In genomic region chr19:45478454-45479238, GRCh38 we compare ENCODE assay signal across 8 cellular contexts. TPM values are rescaled to one million over a fixed set of nuclear protein-coding genes. Genes with fewer than 3 reads are reported as not detected.
A peak's percentile ranks its signal among the peaks of the same experiment; 100 is the strongest.
DNase-seq lines count a peak whose midpoint lies in the region; ATAC-seq and TF ChIP-seq lines count a peak whose summit lies in the region.

No MANE protein-coding gene starts in this region.

- TF ChIP-seq CTCF in AG10803 (conservative IDR thresholded peaks at IDR 0.05; ENCODE audit: low read length), result peak; percentile 96
- TF ChIP-seq CTCF in chondrocyte (IDR thresholded peaks at IDR 0.05), result peak; percentile 80

- H3K4me3 Mint-ChIP-seq in chondrocyte (ENCODE audit: unreplicated experiment), result peak overlapping the region; percentile 78

- DNase-seq in AG10803 (ENCODE audit: low read depth) (peak; percentile 95), NCI-H226 (peak; percentile 85), chondrocyte (ENCODE audit: low spot score) (no peak), kidney tubule cell (ENCODE audit: low spot score) (peak; percentile 94)
- DNase-seq in activated CD4-positive, CD25-positive, alpha-beta regulatory T cell treated with anti-CD3 and anti-CD28 coated beads, Interleukin-2, amount 50 U/mL, for 16 hours (ENCODE audit: low read depth, low spot score), result peak; percentile 81
- peak; percentile 82 to 88 (median 86) for DNase-seq in stimulated activated CD4-positive, alpha-beta T cell treated with anti-CD3 and anti-CD28 coated beads, Interleukin-1b, Interleukin-23, amount 100 ng/mL, for 24 hours (ENCODE audit: low read depth in 4 of 4, low spot score in 1 of 4)

- no peaks in the 10 kb centered on the region for H3K9me3 Mint-ChIP-seq in chondrocyte (ENCODE audit: low read depth)

- H3K4me1 Mint-ChIP-seq in chondrocyte (ENCODE audit: low read depth), result peaks cover 15% of the 10 kb centered on the region

- peaks cover 2% of the 10 kb centered on the region for H3K36me3 Mint-ChIP-seq in chondrocyte (ENCODE audit: low read depth)

- peak overlapping the region; percentile 95 for H3K27ac Mint-ChIP-seq in chondrocyte (ENCODE audit: unreplicated experiment)

- peak overlapping the region; percentile 58 for H3K4me3 ChIP-seq in AG10803 (ENCODE audit: low read length)

- no peaks in the 10 kb centered on the region for H3K27me3 Mint-ChIP-seq in chondrocyte (ENCODE audit: low read depth)

- ATAC-seq in GM18909 (IDR thresholded peaks at IDR 0.05; ENCODE audit: poor library complexity, unreplicated experiment), result peak; percentile 77
- peak; percentile 83 for ATAC-seq in HG03175 (IDR thresholded peaks at IDR 0.05; ENCODE audit: unreplicated experiment)

RNA-seq across cellular contexts. Expression of gene FOSB, which starts 10.8 kb away (rescaled TPM):
- 25.5 to 50.9 TPM (median 43.8 TPM) in 3 replicates for total RNA-seq in chondrocyte

RNA-seq across cellular contexts. Expression of gene RTN2, which starts 18.2 kb away (rescaled TPM):
- total RNA-seq in chondrocyte, result 11.5 to 16.0 TPM (median 13.7 TPM) in 3 replicates

RNA-seq across cellular contexts. Expression of gene PPM1N, which starts 19.6 kb away (rescaled TPM):
- 0.52 to 0.63 TPM in 2 of 3 replicates, not detected in the other for total RNA-seq in chondrocyte

RNA-seq across cellular contexts. Expression of gene VASP, which starts 28.6 kb away (rescaled TPM):
- total RNA-seq in chondrocyte, result 65.6 to 145 TPM (median 142 TPM) in 3 replicates

RNA-seq across cellular contexts. Expression of gene ERCC1, which starts 54.9 kb away (rescaled TPM):
- 72.4 to 93.1 TPM (median 77.9 TPM) in 3 replicates for total RNA-seq in chondrocyte
